Comparison of ENCODE assay signal across 7 cellular contexts in genomic region chr19:38734426-38735256, GRCh38. TPM values are rescaled to one million over a fixed set of nuclear protein-coding genes. Genes with fewer than 3 reads are reported as not detected.
DNase-seq lines count a peak whose midpoint lies in the region; ATAC-seq and FAIRE-seq lines count a peak whose summit lies in the region.

No MANE protein-coding gene starts in this region.

- peak; percentile 9 to 54 for ATAC-seq in activated naive CD4-positive, alpha-beta T cell treated with anti-CD3 and anti-CD28 coated beads, Interleukin-2, amount 50 U/mL, for 72 hours
- peak; percentile 29 for ATAC-seq in stimulated activated naive CD8-positive, alpha-beta T cell treated with anti-CD3 and anti-CD28 coated beads, Interleukin-15, amount 100 ng/mL, for 72 hours

- DNase-seq in GM18507 (ENCODE audit: extremely low spot score, insufficient read length, low read depth) (peak; percentile 52), NCI-H2029 (lab: John Stamatoyannopoulos, UW) (peak; percentile 23), DMS79 treated with DMSO at 0.1 percent for 48 hours (lab: John Stamatoyannopoulos, UW) (no peak), foreskin melanocyte (no peak)
- DNase-seq in activated naive CD4-positive, alpha-beta T cell treated with anti-CD3 and anti-CD28 coated beads, Interleukin-2, amount 50 U/mL, for 72 hours (ENCODE audit: low spot score in 2 of 2) = peak in 1 of 2 donors; percentile 27
- DNase-seq in stimulated activated naive CD8-positive, alpha-beta T cell treated with anti-CD3 and anti-CD28 coated beads, Interleukin-15, amount 100 ng/mL, for 72 hours = peak in 1 of 2 donors; percentile 40

- no peak overlapping the region for H3K27ac ChIP-seq in iPS-20b (ENCODE audit: low read length)

- H3K9ac ChIP-seq in iPS-20b (ENCODE audit: low read depth, low read length) = peak overlapping the region; percentile 33; the same call in 1 of the 2 replicates

- H3K36me3 ChIP-seq in iPS-20b (ENCODE audit: insufficient read depth, low read depth, low read length) = peaks cover 20% of the 10 kb centered on the region

- peaks cover 22% of the 10 kb centered on the region for H3K27me3 ChIP-seq in iPS-20b (ENCODE audit: insufficient read depth, low read length)

- no peaks in the 10 kb centered on the region for H3K9me3 ChIP-seq in iPS-20b (ENCODE audit: insufficient read depth, low read depth, low read length)

- H3K4me3 Mint-ChIP-seq in stimulated activated naive CD8-positive, alpha-beta T cell treated with anti-CD3 and anti-CD28 coated beads, Interleukin-15, amount 100 ng/mL, for 72 hours = peak overlapping the region; percentile 77 to 78

- no peak for FAIRE-seq in GM18507 (lab: Jason Lieb, UNC)

- H3K9me3 Mint-ChIP-seq in activated naive CD4-positive, alpha-beta T cell treated with anti-CD3 and anti-CD28 coated beads, Interleukin-2, amount 50 U/mL, for 72 hours = no peaks in the 10 kb centered on the region
- H3K9me3 Mint-ChIP-seq in stimulated activated naive CD8-positive, alpha-beta T cell treated with anti-CD3 and anti-CD28 coated beads, Interleukin-15, amount 100 ng/mL, for 72 hours = no peaks in the 10 kb centered on the region

- peaks cover 9% of the 10 kb centered on the region; the same call in 1 of the 2 replicates for H3K4me1 ChIP-seq in iPS-20b (ENCODE audit: insufficient read depth, low read length)

- no peaks in the 10 kb centered on the region for H3K36me3 Mint-ChIP-seq in activated naive CD4-positive, alpha-beta T cell treated with anti-CD3 and anti-CD28 coated beads, Interleukin-2, amount 50 U/mL, for 72 hours

- H3K4me1 Mint-ChIP-seq in stimulated activated naive CD8-positive, alpha-beta T cell treated with anti-CD3 and anti-CD28 coated beads, Interleukin-15, amount 100 ng/mL, for 72 hours = peaks cover 50% of the 10 kb centered on the region

- H3K27me3 Mint-ChIP-seq in stimulated activated naive CD8-positive, alpha-beta T cell treated with anti-CD3 and anti-CD28 coated beads, Interleukin-15, amount 100 ng/mL, for 72 hours = peaks cover 14% of the 10 kb centered on the region

- peak overlapping the region; percentile 70 for H3K4me3 ChIP-seq in iPS-20b (ENCODE audit: low read length)

- H3K27ac Mint-ChIP-seq in activated naive CD4-positive, alpha-beta T cell treated with anti-CD3 and anti-CD28 coated beads, Interleukin-2, amount 50 U/mL, for 72 hours = peak overlapping the region; percentile 35 to 77
- peak overlapping the region in 1 of 2 donors; percentile 85 for H3K27ac Mint-ChIP-seq in stimulated activated naive CD8-positive, alpha-beta T cell treated with anti-CD3 and anti-CD28 coated beads, Interleukin-15, amount 100 ng/mL, for 72 hours

RNA-seq across cellular contexts. Expression of gene CAPN12, which starts 9.6 kb away (rescaled TPM):
- 1 to 10 TPM; 1.6 to 9.0 TPM for total RNA-seq in activated naive CD4-positive, alpha-beta T cell treated with anti-CD3 and anti-CD28 coated beads, Interleukin-2, amount 50 U/mL, for 72 hours

RNA-seq across cellular contexts. Expression of gene LGALS7, which starts 38.7 kb away (rescaled TPM):
- not detected for total RNA-seq in activated naive CD4-positive, alpha-beta T cell treated with anti-CD3 and anti-CD28 coated beads, Interleukin-2, amount 50 U/mL, for 72 hours

RNA-seq across cellular contexts. Expression of gene LGALS7B, which starts 54.4 kb away (rescaled TPM):
- total RNA-seq in activated naive CD4-positive, alpha-beta T cell treated with anti-CD3 and anti-CD28 coated beads, Interleukin-2, amount 50 U/mL, for 72 hours = not detected

Comparison
In these comparisons a context has a peak if more than half of its experiments do, and no peak if none do; other contexts are left out.
1. DNase-seq: peak in GM18507 (single experiment) and NCI-H2029 (single experiment); none in DMS79 treated with DMSO at 0.1 percent for 48 hours (single experiment) and foreskin melanocyte (single experiment).